ENCODE assay signal across 1 cellular context in genomic region chr4:102594000-102594399, GRCh38.
TF ChIP-seq lines count a peak whose summit lies in the region.

No MANE protein-coding gene starts in this region.

TF ChIP-seq in K562, 482 proteins besides CTCF, POLR2A, EP300 and RAD21 (continued from another document):
- TF ChIP-seq IRF2 (CRISPR knock-in tag; IDR thresholded peaks at IDR 0.05) (no peak), KLF10 (CRISPR knock-in tag; IDR thresholded peaks at IDR 0.05) (no peak), ZNF707 (CRISPR knock-in tag; conservative IDR thresholded peaks at IDR 0.05) (no peak), POLR2B (IDR thresholded peaks at IDR 0.05; ENCODE audit: low read depth, partially characterized antibody) (no peak)
